1 cellular context compared by ENCODE assay signal in genomic region chr20:62771396-62772102, GRCh38.
TF ChIP-seq lines count a peak whose summit lies in the region.

No MANE protein-coding gene starts in this region.

TF ChIP-seq in H1, 55 proteins besides CTCF, POLR2A, EP300 and RAD21:
- TF ChIP-seq RFX5 (IDR thresholded peaks at IDR 0.05; ENCODE audit: borderline replicate concordance, low read depth, low read length) (no peak), JUND (IDR thresholded peaks at IDR 0.05; ENCODE audit: low read length) (no peak), MAFK (IDR thresholded peaks at IDR 0.05; ENCODE audit: low read depth, low read length) (no peak), GTF2F1 (IDR thresholded peaks at IDR 0.05; ENCODE audit: borderline replicate concordance, low read depth, low read length) (no peak), CBX5 (IDR thresholded peaks at IDR 0.05; ENCODE audit: low read depth, low read length) (no peak), E2F6 (IDR thresholded peaks at IDR 0.05) (no peak), ATF3 (IDR thresholded peaks at IDR 0.05; ENCODE audit: insufficient read depth, low read depth, low read length) (no peak), BACH1 (IDR thresholded peaks at IDR 0.05; ENCODE audit: low read length) (no peak), ASH2L (IDR thresholded peaks at IDR 0.05; ENCODE audit: low read length) (no peak), BRCA1 (IDR thresholded peaks at IDR 0.05; ENCODE audit: low read depth, low read length) (no peak), SUZ12 (IDR thresholded peaks at IDR 0.05; ENCODE audit: low read length) (no peak), CEBPB (IDR thresholded peaks at IDR 0.05; ENCODE audit: low read depth, low read length) (no peak), RBBP5 (IDR thresholded peaks at IDR 0.05; ENCODE audit: borderline replicate concordance, low read depth, low read length) (no peak)
